1 cellular context compared by ENCODE assay signal in genomic region chr12:113135178-113136127, GRCh38.
TF ChIP-seq lines count a peak whose summit lies in the region.

Gene RASAL1, minus strand, starts transcription at chr12:113135761. Its CDS starts 299 bp downstream, at chr12:113135462.

TF ChIP-seq in K562, 482 proteins besides CTCF, POLR2A, EP300 and RAD21 (continued from another document):
- peak; percentile 12; the same call in 1 of the 2 replicates for TF ChIP-seq USF1 (CRISPR knock-in tag; IDR thresholded peaks at IDR 0.05)
